ENCODE assay signal across 23 cellular contexts in genomic region chr22:34833982-34834510, GRCh38.
DNase-seq lines count a peak whose midpoint lies in the region; ATAC-seq, FAIRE-seq and TF ChIP-seq lines count a peak whose summit lies in the region.
"Had no signal": no experiment of that assay in that cellular context is flagged by ENCODE, and none has a peak within 500 bp of the region (broad histone marks: within the 10 kb centered on the region; RNA-seq: fewer than 3 reads in every experiment).

No MANE protein-coding gene starts in this region.

- H4K5ac ChIP-seq in H1 (ENCODE audit: insufficient read length, low read depth, low read length), result no peak overlapping the region
- H4K5ac ChIP-seq in mesendoderm (ENCODE audit: low read length), result peak overlapping the region; percentile 2

- H3K56ac ChIP-seq in H1 (replicated peaks; ENCODE audit: insufficient read length, low read depth, low read length) (no peak overlapping the region), mesendoderm (ENCODE audit: low read length) (peak overlapping the region; percentile 77)

- H3K23me2 ChIP-seq in H1 (ENCODE audit: low read depth, low read length), result no peaks in the 10 kb centered on the region

- H3K4me3 Mint-ChIP-seq in MCF 10A (ENCODE audit: unreplicated experiment), result no peak overlapping the region
- H3K4me3 Mint-ChIP-seq: CD14-positive monocyte, H9 had no signal

- 0 out of 2 replicates have a peak overlapping the region, but pooled peaks have one; percentile 5 for H2BK12ac ChIP-seq in H1 (ENCODE audit: low read depth, low read length)

- no peak overlapping the region for H4K8ac ChIP-seq in H1 (ENCODE audit: extremely low read depth, insufficient read depth, low read length)
- peak overlapping the region; percentile 41 for H4K8ac ChIP-seq in mesendoderm (ENCODE audit: low read depth, low read length)

- BruUV-seq in MCF 10A (replicated peaks; lab: Mats Ljungman, UMichigan), result no TSS peak

- no peaks in the 10 kb centered on the region for H3K79me1 ChIP-seq in H1 (ENCODE audit: low read depth, low read length)
- no peaks in the 10 kb centered on the region for H3K79me1 ChIP-seq in mesendoderm (ENCODE audit: low read length)

- H3K27ac Mint-ChIP-seq in MCF 10A (ENCODE audit: low read depth, unreplicated experiment), result no peak overlapping the region
- H3K27ac Mint-ChIP-seq: CD14-positive monocyte had no signal

- H2AK5ac ChIP-seq in H1 (ENCODE audit: low read depth, low read length) (no peak overlapping the region; the same call in 1 of the 2 replicates), mesendoderm (ENCODE audit: low read length) (peak overlapping the region; percentile 39)

- H3K18ac ChIP-seq in H1 (ENCODE audit: extremely low read depth, low read length) (no peak overlapping the region; the same call in 1 of the 2 replicates), mesendoderm (ENCODE audit: low read length) (peak overlapping the region; percentile 98)

- ATAC-seq in GM21447 (IDR thresholded peaks at IDR 0.05; ENCODE audit: unreplicated experiment), result no peak
- ATAC-seq: Right ventricle myocardium inferior had no signal

- 89% methylated on average over 6 of the region's 6 CpGs; no CpG with 5 or more reads in 1 of the 2 experiments for WGBS in H1 (ENCODE audit: extremely low coverage in 1 of 2, insufficient coverage in 1 of 2, insufficient read length in 1 of 2, insufficient replicate concordance in 2 of 2, low coverage in 1 of 2, low lambda C conversion rate in 2 of 2, missing lambda C conversion rate in 1 of 2), 2 experiments
- no CpG with 5 or more reads among the region's 6 CpGs for WGBS in mesendoderm (ENCODE audit: extremely low coverage, insufficient coverage, low lambda C conversion rate)

- no peaks in the 10 kb centered on the region for H3K27me3 ChIP-seq in HUES48 (ENCODE audit: control insufficient read depth, insufficient read depth, low read length)
- no peaks in the 10 kb centered on the region for H3K27me3 ChIP-seq in H1 (replicated peaks in 1 of 4; ENCODE audit: control insufficient read depth in 3 of 4, extremely low read depth in 1 of 4, insufficient read depth in 3 of 4, low read length in 3 of 4)
- H3K27me3 ChIP-seq in mesendoderm (ENCODE audit: insufficient read depth, low read length, poor library complexity), result no peaks in the 10 kb centered on the region
- H3K27me3 ChIP-seq: SJSA1 had no signal

- H3K4me1 ChIP-seq in HUES48 (ENCODE audit: control insufficient read depth, insufficient read depth, low read length) (no peaks in the 10 kb centered on the region; the same call in 1 of the 2 replicates), H1 (replicated peaks in 1 of 4; ENCODE audit: control insufficient read depth in 3 of 4, insufficient read depth in 4 of 4, low read length in 3 of 4) (no peaks in the 10 kb centered on the region; a peak in 1 of 7 replicates), mesendoderm (ENCODE audit: control insufficient read depth, low read depth, low read length) (peaks cover 14% of the 10 kb centered on the region)
- H3K4me1 ChIP-seq: SJSA1 had no signal

- H3K36me3 ChIP-seq in HUES48 (ENCODE audit: control insufficient read depth, insufficient read depth, low read length) (no peaks in the 10 kb centered on the region), H1 (ENCODE audit: control insufficient read depth in 2 of 4, insufficient read depth in 4 of 4, low read length in 3 of 4) (no peaks in the 10 kb centered on the region), mesendoderm (ENCODE audit: control insufficient read depth, insufficient read depth, low read length) (no peaks in the 10 kb centered on the region)
- H3K36me3 ChIP-seq: SJSA1 had no signal

- POLR2A ChIA-PET in H1 (lab: Charles Lee; ENCODE audit: partially characterized antibody), result no interaction called here
- POLR2A ChIA-PET in MCF 10A (lab: Yijun Ruan, JAX), result no interaction called here

- peak overlapping the region; percentile 90; the same call in 1 of the 2 replicates for H2BK20ac ChIP-seq in H1 (ENCODE audit: low read length)

- no peak for TF ChIP-seq EP300 in H1 (IDR thresholded peaks at IDR 0.05; ENCODE audit: borderline replicate concordance in 1 of 2, low read depth in 2 of 2, low read length in 2 of 2)

- TF ChIP-seq POLR2A in H1 (IDR thresholded peaks at IDR 0.05; ENCODE audit: control extremely low read depth in 1 of 2, low read depth in 2 of 2, low read length in 2 of 2), result no peak

- TF ChIP-seq CTCF in H1 (IDR thresholded peaks at IDR 0.05; ENCODE audit: control extremely low read depth in 1 of 3, insufficient read depth in 1 of 3, low read depth in 1 of 3, low read length in 3 of 3) (no peak), MCF 10A (IDR thresholded peaks at IDR 0.05; ENCODE audit: unreplicated experiment) (no peak)

- H2BK15ac ChIP-seq in H1 (ENCODE audit: low read length) (no peak overlapping the region), mesendoderm (replicated peaks; ENCODE audit: low read depth) (no peak overlapping the region)

- H3K9ac ChIP-seq in HUES48 (ENCODE audit: low read depth, low read length) (no peak overlapping the region), H1 (replicated peaks in 1 of 4; ENCODE audit: extremely low read depth in 1 of 4, low read depth in 3 of 4, low read length in 3 of 4) (no peak overlapping the region), mesendoderm (ENCODE audit: low read length) (peak overlapping the region; percentile 37)

- H3K23ac ChIP-seq in H1 (ENCODE audit: insufficient read length) (no peak overlapping the region), mesendoderm (ENCODE audit: low read length) (no peak overlapping the region)

- intact Hi-C loops in MCF 10A (cut with micrococcal nuclease), result no loop called here

- H3K14ac ChIP-seq in H1 (ENCODE audit: insufficient read length), result no peak overlapping the region

- peak overlapping the region; percentile 62 for H3K27ac ChIP-seq in HUES48 (ENCODE audit: low read depth, low read length)
- H3K27ac ChIP-seq in H1 (ENCODE audit: low read depth, low read length), result no peak overlapping the region
- H3K27ac ChIP-seq in mesendoderm (ENCODE audit: low read depth, low read length), result peak overlapping the region; percentile 85
- H3K27ac ChIP-seq: HL-60, SJSA1 had no signal

- no peaks in the 10 kb centered on the region for H3K36me3 Mint-ChIP-seq in MCF 10A (ENCODE audit: insufficient read depth, unreplicated experiment)
- H3K36me3 Mint-ChIP-seq: CD14-positive monocyte had no signal

- H2BK120ac ChIP-seq in H1 (replicated peaks; ENCODE audit: low read depth, low read length) (peak overlapping the region; percentile 30), mesendoderm (ENCODE audit: low read depth, low read length) (peak overlapping the region; percentile 99)

- H3K9me3 ChIP-seq in HUES48 (ENCODE audit: control insufficient read depth, insufficient read depth, low read length), result no peaks in the 10 kb centered on the region
- no peaks in the 10 kb centered on the region for H3K9me3 ChIP-seq in H1 (ENCODE audit: insufficient read depth in 2 of 2, low read depth in 1 of 2, low read length in 1 of 2)
- H3K9me3 ChIP-seq: SJSA1 had no signal

- peak overlapping the region; percentile 75 for H4K91ac ChIP-seq in H1 (replicated peaks; ENCODE audit: insufficient read length, low read length)

- H2BK5ac ChIP-seq in H1 (ENCODE audit: low read depth, low read length) (peak overlapping the region; percentile 47; the same call in 1 of the 2 replicates), mesendoderm (ENCODE audit: low read length) (peak overlapping the region; percentile 97)

- no peaks in the 10 kb centered on the region for H4K20me1 ChIP-seq in H1 (replicated peaks in 1 of 2; ENCODE audit: control insufficient read depth in 1 of 2, insufficient read depth in 2 of 2, low read length in 2 of 2)

- DNase-seq in H1 (ENCODE audit: low read depth in 1 of 2, low spot score in 2 of 2) (no peak), mesendoderm (peak; percentile 84), retina (peak; percentile 15), MCF 10A (ENCODE audit: unreplicated experiment) (no peak), iPS-NIHi11 (ENCODE audit: low spot score) (no peak), NCI-H1694 (lab: John Stamatoyannopoulos, UW) (no peak)
- DNase-seq: AML-193, EL, GF-D8, H9, KG1, NCI-H1092 treated with DMSO at 0.1 percent for 48 hours, NCI-H1436 treated with DMSO at 0.1 percent for 48 hours, NCI-H2029, NCI-H2171, OCI-M1 had no signal

- no peaks in the 10 kb centered on the region for H3K27me3 Mint-ChIP-seq in MCF 10A (ENCODE audit: insufficient read depth, unreplicated experiment)

- H3K4me2 ChIP-seq in H1 (ENCODE audit: insufficient read depth in 1 of 2, low read depth in 2 of 2, low read length in 2 of 2) (no peak overlapping the region), mesendoderm (ENCODE audit: low read length) (no peak overlapping the region)

- H3K9me3 Mint-ChIP-seq in MCF 10A (ENCODE audit: unreplicated experiment), result peaks cover 61% of the 10 kb centered on the region
- H3K9me3 Mint-ChIP-seq: H9 had no signal

- H3K79me2 ChIP-seq in H1 (ENCODE audit: control insufficient read depth in 1 of 2, insufficient read depth in 2 of 2, low read length in 2 of 2) (no peaks in the 10 kb centered on the region), mesendoderm (ENCODE audit: control insufficient read depth, insufficient read depth, low read length) (no peaks in the 10 kb centered on the region)

- TF ChIP-seq RAD21 in H1 (IDR thresholded peaks at IDR 0.05 in 1 of 2, conservative IDR thresholded peaks at IDR 0.05 in 1 of 2; ENCODE audit: low read depth in 2 of 2, low read length in 2 of 2), result no peak

- H3K4me1 Mint-ChIP-seq in MCF 10A (ENCODE audit: insufficient read depth, unreplicated experiment), result no peaks in the 10 kb centered on the region
- H3K4me1 Mint-ChIP-seq: CD14-positive monocyte had no signal

- H3K4ac ChIP-seq in H1 (replicated peaks; ENCODE audit: insufficient read length, low read depth, low read length), result no peak overlapping the region
- H3K4ac ChIP-seq in mesendoderm (ENCODE audit: low read depth, low read length), result peak overlapping the region; percentile 100

- H2AFZ ChIP-seq in H1 (ENCODE audit: low read length), result no peak overlapping the region

- no peak for FAIRE-seq in H1 (lab: Jason Lieb, UNC)
- FAIRE-seq: RCC 7860 had no signal

- CTCF ChIA-PET in H1 (lab: Charles Lee; ENCODE audit: partially characterized antibody), result interaction anchor here (1.3 to 1.4 kb wide), 3 partner anchors 29 to 419 kb away, joined by 3 read pairs; no protein-coding TSS in a partner anchor
- CTCF ChIA-PET in MCF 10A (lab: Yijun Ruan, JAX), result no interaction called here

- H3K4me3 ChIP-seq in HUES48 (ENCODE audit: low read depth, low read length), result no peak overlapping the region
- no peak overlapping the region for H3K4me3 ChIP-seq in H1 (ENCODE audit: extremely low read depth in 1 of 4, insufficient read depth in 2 of 4, low read depth in 3 of 4, low read length in 4 of 4)
- H3K4me3 ChIP-seq in mesendoderm (ENCODE audit: low read length), result no peak overlapping the region
- H3K4me3 ChIP-seq: SJSA1 had no signal

TF ChIP-seq in H1, 55 proteins besides CTCF, POLR2A, EP300 and RAD21 (continues in another document):
- TF ChIP-seq PHF8 (conservative IDR thresholded peaks at IDR 0.05; ENCODE audit: low read depth, low read length), result no peak
- TF ChIP-seq HDAC6 (IDR thresholded peaks at IDR 0.05; ENCODE audit: low read depth, low read length), result no peak
- no peak for TF ChIP-seq CHD2 (IDR thresholded peaks at IDR 0.05; ENCODE audit: low read length)
- TF ChIP-seq YY1 (IDR thresholded peaks at IDR 0.05; ENCODE audit: low read depth, low read length), result no peak
- TF ChIP-seq TEAD4 (IDR thresholded peaks at IDR 0.05; ENCODE audit: low read depth, low read length), result no peak
- TF ChIP-seq EGR1 (IDR thresholded peaks at IDR 0.05; ENCODE audit: borderline replicate concordance, low read depth, low read length), result no peak

Comparison
In these comparisons a context has a peak if more than half of its experiments do, and no peak if none do; other contexts are left out.
1. DNase-seq: peak in mesendoderm (single experiment) and retina (single experiment); none in H1 (0 of 2), MCF 10A (single experiment), iPS-NIHi11 (single experiment) and NCI-H1694 (single experiment).